Comparison of ENCODE assay signal across 14 cellular contexts in the genomic region with DNA sequence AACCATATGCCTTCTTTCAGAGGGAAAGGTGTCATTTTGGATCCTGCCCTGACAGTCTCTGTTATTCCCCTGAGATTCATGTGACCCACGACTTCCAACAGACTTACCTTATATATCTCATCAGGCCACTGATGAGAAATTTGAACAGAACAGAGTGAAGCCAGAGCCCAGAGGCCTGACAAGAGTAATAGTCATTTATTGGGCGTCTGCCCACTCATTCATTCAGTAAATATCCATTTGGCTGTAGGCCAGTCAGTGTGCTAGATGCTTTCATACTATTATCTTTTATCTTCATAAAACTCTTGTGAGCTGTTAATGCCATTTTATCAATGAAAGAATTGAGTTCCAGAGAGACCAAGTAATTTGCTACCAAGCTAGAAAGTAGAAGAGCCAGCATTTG. TPM values are rescaled to one million over a fixed set of nuclear protein-coding genes. Genes with fewer than 3 reads are reported as not detected.
DNase-seq lines count a peak whose midpoint lies in the region; ATAC-seq, FAIRE-seq and TF ChIP-seq lines count a peak whose summit lies in the region.
"Had no signal": no experiment of that assay in that cellular context is flagged by ENCODE, and none has a peak within 500 bp of the region (broad histone marks: within the 10 kb centered on the region; RNA-seq: fewer than 3 reads in every experiment).

No MANE protein-coding gene starts in this region.

- 16% methylated on average over 2 of the region's 2 CpGs for WGBS in K562 (ENCODE audit: insufficient coverage, low coverage, missing lambda C conversion rate)

- POLR2A ChIA-PET in K562 (lab: Yijun Ruan, JAX) = interaction anchor here (0.6 to 2.8 kb wide), 3 partner anchors 14 to 86 kb away, joined by 3 to 11 read pairs (median 4); no protein-coding TSS in a partner anchor

- TF ChIP-seq EP300 in K562 (IDR thresholded peaks at IDR 0.05; ENCODE audit: low read length) = no peak

- H3K9me3 ChIP-seq in K562 (replicated peaks; ENCODE audit: control insufficient read depth, insufficient read depth, low read depth, low read length) = no peaks in the 10 kb centered on the region
- H3K9me3 ChIP-seq: lower lobe of right lung, thyroid gland had no signal

- no peaks in the 10 kb centered on the region for H3K9me1 ChIP-seq in K562 (ENCODE audit: control insufficient read depth, insufficient read depth, low read length)

- FAIRE-seq in K562 (lab: Jason Lieb, UNC) = no peak
- FAIRE-seq: GM12878 had no signal

- no peak for TF ChIP-seq RAD21 in K562 (CRISPR knock-in tag; conservative IDR thresholded peaks at IDR 0.05 in 1 of 2, IDR thresholded peaks at IDR 0.05 in 1 of 2)

- no peak overlapping the region for H3K9ac ChIP-seq in K562 (ENCODE audit: insufficient read depth in 1 of 2, low read depth in 2 of 2, low read length in 2 of 2)

- 0 out of 3 replicates have a peak, but pooled peaks cover 2% of the 10 kb centered on the region for H3K36me3 ChIP-seq in K562 (ENCODE audit: control insufficient read depth, insufficient read depth, low read length)
- H3K36me3 ChIP-seq: lower lobe of right lung, thyroid gland had no signal

- no peaks in the 10 kb centered on the region for H3K79me2 ChIP-seq in K562 (ENCODE audit: control insufficient read depth, insufficient read depth, low read length)

- intact Hi-C loops in K562 (cut with micrococcal nuclease) = no loop called here

- H2AFZ ChIP-seq in K562 (ENCODE audit: low read depth, low read length) = no peak overlapping the region

- no peaks in the 10 kb centered on the region for H4K20me1 ChIP-seq in K562 (replicated peaks; ENCODE audit: control insufficient read depth, insufficient read depth, low read length)

- no peak overlapping the region for H3K4me2 ChIP-seq in K562 (ENCODE audit: insufficient read depth, low read length)

- DNase-seq in COLO829 (ENCODE audit: low spot score) (peak; percentile 48), M059J (ENCODE audit: low read depth) (peak; percentile 68), K562 (ENCODE audit: extremely low read depth in 1 of 4, low spot score in 3 of 4) (no peak), iris pigment epithelial cell (ENCODE audit: low read depth) (peak; percentile 85), pons (ENCODE audit: low spot score) (no peak), hepatic stellate cell (ENCODE audit: low spot score) (no peak), islet precursor cell (no peak), GM20000 (ENCODE audit: low spot score) (no peak)
- DNase-seq: Calu3, glutamatergic neuron, lower lobe of right lung, thyroid gland had no signal

- no peak for ATAC-seq in K562
- ATAC-seq: GM12878, lower lobe of right lung had no signal

- no peak for TF ChIP-seq CTCF in K562 (IDR thresholded peaks at IDR 0.05 in 2 of 3, conservative IDR thresholded peaks at IDR 0.05 in 1 of 3; ENCODE audit: insufficient read depth in 2 of 3, low read depth in 1 of 3, low read length in 3 of 3)
- TF ChIP-seq CTCF in GM20000 (IDR thresholded peaks at IDR 0.05; ENCODE audit: extremely low read depth, missing control alignments) = no peak

- no TSS peak for BruUV-seq in K562 (replicated peaks; lab: Mats Ljungman, UMichigan)

- H3K27me3 ChIP-seq in K562 (ENCODE audit: control insufficient read depth in 2 of 2, insufficient read depth in 2 of 2, low read length in 2 of 2) = no peaks in the 10 kb centered on the region
- H3K27me3 ChIP-seq: thyroid gland had no signal

- peaks cover 8 to 20% of the 10 kb centered on the region in 2 experiments; a peak in 4 of 5 replicates for H3K4me1 ChIP-seq in K562 (replicated peaks in 1 of 2; ENCODE audit: control insufficient read depth in 2 of 2, insufficient read depth in 2 of 2, low read length in 2 of 2)

- in situ Hi-C loops in K562 (cut with MboI) = no loop called here

- no peak overlapping the region for H3K27ac ChIP-seq in K562 (ENCODE audit: extremely low read depth, low read depth, low read length)
- H3K27ac ChIP-seq: HL-60, lower lobe of right lung, thyroid gland had no signal

- no peak overlapping the region for H3K4me3 ChIP-seq in K562
- H3K4me3 ChIP-seq: GM12878, lower lobe of right lung, thyroid gland had no signal

- CTCF ChIA-PET in K562 (lab: Yijun Ruan, JAX; ENCODE audit: low intra/inter-chr PET ratio) = no interaction called here

- TF ChIP-seq POLR2A in K562 (conservative IDR thresholded peaks at IDR 0.05) = no peak

TF ChIP-seq in K562, 482 proteins besides CTCF, POLR2A, EP300 and RAD21 (continues in another document):
- TF ChIP-seq, protein P1, sequence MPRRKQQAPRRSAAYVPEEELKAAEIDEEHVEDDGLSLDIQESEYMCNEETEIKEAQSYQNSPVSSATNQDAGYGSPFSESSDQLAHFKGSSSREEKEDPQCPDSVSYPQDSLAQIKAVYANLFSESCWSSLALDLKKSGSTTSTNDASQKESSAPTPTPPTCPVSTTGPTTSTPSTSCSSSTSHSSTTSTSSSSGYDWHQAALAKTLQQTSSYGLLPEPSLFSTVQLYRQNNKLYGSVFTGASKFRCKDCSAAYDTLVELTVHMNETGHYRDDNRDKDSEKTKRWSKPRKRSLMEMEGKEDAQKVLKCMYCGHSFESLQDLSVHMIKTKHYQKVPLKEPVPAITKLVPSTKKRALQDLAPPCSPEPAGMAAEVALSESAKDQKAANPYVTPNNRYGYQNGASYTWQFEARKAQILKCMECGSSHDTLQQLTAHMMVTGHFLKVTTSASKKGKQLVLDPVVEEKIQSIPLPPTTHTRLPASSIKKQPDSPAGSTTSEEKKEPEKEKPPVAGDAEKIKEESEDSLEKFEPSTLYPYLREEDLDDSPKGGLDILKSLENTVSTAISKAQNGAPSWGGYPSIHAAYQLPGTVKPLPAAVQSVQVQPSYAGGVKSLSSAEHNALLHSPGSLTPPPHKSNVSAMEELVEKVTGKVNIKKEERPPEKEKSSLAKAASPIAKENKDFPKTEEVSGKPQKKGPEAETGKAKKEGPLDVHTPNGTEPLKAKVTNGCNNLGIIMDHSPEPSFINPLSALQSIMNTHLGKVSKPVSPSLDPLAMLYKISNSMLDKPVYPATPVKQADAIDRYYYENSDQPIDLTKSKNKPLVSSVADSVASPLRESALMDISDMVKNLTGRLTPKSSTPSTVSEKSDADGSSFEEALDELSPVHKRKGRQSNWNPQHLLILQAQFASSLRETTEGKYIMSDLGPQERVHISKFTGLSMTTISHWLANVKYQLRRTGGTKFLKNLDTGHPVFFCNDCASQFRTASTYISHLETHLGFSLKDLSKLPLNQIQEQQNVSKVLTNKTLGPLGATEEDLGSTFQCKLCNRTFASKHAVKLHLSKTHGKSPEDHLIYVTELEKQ (CRISPR knock-in tag; IDR thresholded peaks at IDR 0.05) = no peak
- no peak for TF ChIP-seq ZFPM2 (CRISPR knock-in tag; IDR thresholded peaks at IDR 0.05)
- TF ChIP-seq SMARCB1 (IDR thresholded peaks at IDR 0.05; ENCODE audit: insufficient read length, low read depth) = no peak
- no peak for TF ChIP-seq ZNF274 (IDR thresholded peaks at IDR 0.05; ENCODE audit: borderline replicate concordance, low read depth, low read length)
- TF ChIP-seq NONO (IDR thresholded peaks at IDR 0.05; ENCODE audit: low read depth in 2 of 2, low read length in 1 of 2) = no peak
- 0 out of 2 replicates have a peak, but pooled peaks have one; percentile 16 for TF ChIP-seq ELF1 (tag; IDR thresholded peaks at IDR 0.05)
- TF ChIP-seq RCOR1 (IDR thresholded peaks at IDR 0.05; ENCODE audit: borderline replicate concordance in 1 of 2, low read depth in 2 of 2, low read length in 2 of 2) = no peak
- TF ChIP-seq, protein P2, sequence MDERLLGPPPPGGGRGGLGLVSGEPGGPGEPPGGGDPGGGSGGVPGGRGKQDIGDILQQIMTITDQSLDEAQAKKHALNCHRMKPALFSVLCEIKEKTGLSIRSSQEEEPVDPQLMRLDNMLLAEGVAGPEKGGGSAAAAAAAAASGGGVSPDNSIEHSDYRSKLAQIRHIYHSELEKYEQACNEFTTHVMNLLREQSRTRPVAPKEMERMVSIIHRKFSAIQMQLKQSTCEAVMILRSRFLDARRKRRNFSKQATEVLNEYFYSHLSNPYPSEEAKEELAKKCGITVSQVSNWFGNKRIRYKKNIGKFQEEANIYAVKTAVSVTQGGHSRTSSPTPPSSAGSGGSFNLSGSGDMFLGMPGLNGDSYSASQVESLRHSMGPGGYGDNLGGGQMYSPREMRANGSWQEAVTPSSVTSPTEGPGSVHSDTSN (CRISPR knock-in tag; IDR thresholded peaks at IDR 0.05; ENCODE audit: low read depth) = no peak
- TF ChIP-seq, protein P2 (tag; conservative IDR thresholded peaks at IDR 0.05; ENCODE audit: low read depth) = peak; percentile 51; the same call in 1 of the 2 replicates

RNA-seq across cellular contexts. Expression of a gene that starts 2.2 kb away (rescaled TPM):
- total RNA-seq in M059J (2014; rRNA removed; shearing (Covaris generic)) = 2.2 and 3.9 TPM in 2 replicates
- total RNA-seq in K562 (2011; cell fraction: chromatin; rRNA removed; ENCODE audit: low replicate concordance) = 11.2 and 23.6 TPM in 2 replicates
- total RNA-seq in K562 (2011; cell fraction: nucleolus; rRNA removed) = 5.5 and 8.2 TPM in 2 replicates
- total RNA-seq in K562 (2011; cell fraction: nucleoplasm; rRNA removed) = 13.6 and 23.1 TPM in 2 replicates
- total RNA-seq in K562 (2014; rRNA removed) (4.9 and 5.3 TPM in 2 replicates), K562 (2014; rRNA removed; fragmentation: Illumina TruSeq; extraction: Trizol) (8.1 and 8.2 TPM in 2 replicates), K562 (2015; rRNA removed; fragmentation: Illumina TruSeq; extraction: Trizol) (6.7 and 6.9 TPM in 2 replicates), K562 (2021) (5.5 and 5.7 TPM in 2 replicates)
- polyA plus RNA-seq in K562 (2011; rRNA removed) (7.4 and 7.6 TPM in 2 replicates), K562 (2014; fragmentation: Illumina TruSeq; extraction: Trizol) (5.0 and 5.5 TPM in 2 replicates), K562 (2014; fragmentation: Nextera tagmentation; extraction: Ambion mirVana) (1 to 10 TPM; 1.1 to 1.9 TPM), K562 (2014; rRNA removed) (5.7 and 6.5 TPM in 2 replicates)
- polyA plus RNA-seq in K562 (2011; cell fraction: cytosol; rRNA removed) = 2.2 and 3.1 TPM in 2 replicates
- 19.0 and 20.8 TPM in 2 replicates for polyA plus RNA-seq in K562 (2011; cell fraction: nucleus; rRNA removed)
- 2.5 and 7.3 TPM in 2 replicates for polyA plus RNA-seq in K562 (2012)
- 12.1 and 12.3 TPM in 2 replicates for polyA minus RNA-seq in K562 (2011; rRNA and poly(A)+ RNA removed)
- 3.1 and 4.0 TPM in 2 replicates for polyA minus RNA-seq in K562 (2011; cell fraction: cytosol; rRNA and poly(A)+ RNA removed)
- 11.8 and 17.0 TPM in 2 replicates for polyA minus RNA-seq in K562 (2011; cell fraction: nucleus; rRNA and poly(A)+ RNA removed)

Comparison
In these comparisons a context has a peak if more than half of its experiments do, and no peak if none do; other contexts are left out.
1. DNase-seq: peak in COLO829 (single experiment), M059J (single experiment) and iris pigment epithelial cell (single experiment); none in K562 (0 of 4), pons (single experiment), hepatic stellate cell (single experiment), islet precursor cell (single experiment) and GM20000 (single experiment).